1 cellular context compared by ENCODE assay signal in genomic region chr9:134678671-134679443, GRCh38.
TF ChIP-seq lines count a peak whose summit lies in the region.

No MANE protein-coding gene starts in this region.

TF ChIP-seq in GM23338, 12 proteins besides CTCF, POLR2A, EP300 and RAD21 (continued from another document):
- no peak for TF ChIP-seq REST (IDR thresholded peaks at IDR 0.05; ENCODE audit: unreplicated experiment)
